In the genomic region with DNA sequence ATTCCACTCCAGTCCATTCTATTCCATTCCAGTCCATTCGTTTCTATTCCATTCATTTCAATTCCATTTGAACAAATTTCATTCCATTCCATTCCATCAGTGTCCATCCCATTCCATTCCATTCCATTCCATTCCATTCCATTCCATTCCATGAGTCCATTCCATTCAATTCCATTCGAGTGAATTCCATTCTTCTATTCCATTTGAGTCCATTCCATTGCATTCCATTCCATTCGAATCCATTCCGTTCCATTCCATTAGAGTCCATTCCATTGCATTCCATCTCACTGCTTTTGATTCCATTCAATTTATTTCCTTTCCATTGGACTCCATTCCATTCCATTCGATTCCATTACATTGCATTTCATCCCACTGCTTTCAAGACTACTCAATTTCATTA, we compare ENCODE assay signal across 10 cellular contexts.
"Had no signal": no experiment of that assay in that cellular context is flagged by ENCODE, and none has a peak within 500 bp of the region (broad histone marks: within the 10 kb centered on the region; RNA-seq: fewer than 3 reads in every experiment).

No MANE protein-coding gene starts in this region.

- H3K4me3 ChIP-seq: GM23248 had no signal

- H2AFZ ChIP-seq: GM23248 had no signal

- H3K9ac ChIP-seq: GM23248, KMS-11 had no signal

- H3K27ac ChIP-seq: GM23248, KMS-11 had no signal

- H3K4me2 ChIP-seq: KMS-11 had no signal

- DNase-seq: GM23248, H9, HCEC 1CT, IMR-90, Karpas-422, KBM-7 had no signal

- FAIRE-seq: H1, H54, HTR-8/SVneo had no signal
